In the genomic region with DNA sequence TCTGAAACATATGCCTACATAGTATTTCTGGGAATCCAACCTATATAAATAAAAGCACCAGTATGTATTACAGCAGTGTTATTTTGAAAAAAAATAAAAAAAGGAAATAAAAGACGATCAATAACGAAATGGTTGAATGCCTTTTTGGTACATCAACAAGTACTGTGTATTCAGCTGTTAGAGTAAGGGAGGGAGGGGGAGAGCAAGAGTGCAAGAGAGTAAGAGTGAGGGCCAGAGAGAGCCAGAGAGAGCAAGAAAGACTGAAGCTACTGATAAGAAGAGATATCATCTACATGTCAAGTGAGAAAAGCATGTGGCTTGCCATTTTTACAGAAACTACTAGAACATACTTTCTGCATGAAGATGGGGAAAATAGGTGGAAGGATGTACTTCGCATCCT, we compare ENCODE assay signal across 9 cellular contexts. TPM values are rescaled to one million over a fixed set of nuclear protein-coding genes. Genes with fewer than 3 reads are reported as not detected.
DNase-seq lines count a peak whose midpoint lies in the region; ATAC-seq, FAIRE-seq and TF ChIP-seq lines count a peak whose summit lies in the region.
"Had no signal": no experiment of that assay in that cellular context is flagged by ENCODE, and none has a peak within 500 bp of the region (broad histone marks: within the 10 kb centered on the region; RNA-seq: fewer than 3 reads in every experiment).

No MANE protein-coding gene starts in this region.

- no peak for FAIRE-seq in GM12892 (lab: Jason Lieb, UNC)

- peak overlapping the region; percentile 44 for H3K4me3 Mint-ChIP-seq in CD8-positive, alpha-beta T cell
- peak overlapping the region; percentile 97 for H3K4me3 Mint-ChIP-seq in HFFc6

- peaks cover 3% of the 10 kb centered on the region for H3K36me3 Mint-ChIP-seq in CD8-positive, alpha-beta T cell
- no peaks in the 10 kb centered on the region for H3K36me3 Mint-ChIP-seq in HFFc6 (ENCODE audit: low read depth)

- no peaks in the 10 kb centered on the region for H3K27me3 ChIP-seq in CD8-positive, alpha-beta T cell (ENCODE audit: insufficient read depth, low read length)
- H3K27me3 ChIP-seq: adrenal gland had no signal

- CTCF ChIA-PET in CD8-positive, alpha-beta T cell (lab: Charles Lee) = no interaction called here

- no peaks in the 10 kb centered on the region for H3K36me3 ChIP-seq in CD8-positive, alpha-beta T cell (ENCODE audit: insufficient read depth, low read length)
- H3K36me3 ChIP-seq: adrenal gland had no signal

- H3K27ac Mint-ChIP-seq in CD8-positive, alpha-beta T cell = no peak overlapping the region
- H3K27ac Mint-ChIP-seq in HFFc6 = peak overlapping the region; percentile 12; the same call in 1 of the 2 replicates

- no peak for TF ChIP-seq CTCF in CD8-positive, alpha-beta T cell (IDR thresholded peaks at IDR 0.05)
- TF ChIP-seq CTCF in HFFc6 (IDR thresholded peaks at IDR 0.05) (no peak), foreskin fibroblast (IDR thresholded peaks at IDR 0.05; ENCODE audit: low read depth, low read length) (no peak)

- intact Hi-C loops in CD8-positive, alpha-beta T cell (cut with DNase I, micrococcal nuclease) = no loop called here

- peaks cover 8% of the 10 kb centered on the region for H3K4me1 ChIP-seq in CD8-positive, alpha-beta T cell (ENCODE audit: insufficient read depth, low read length)
- H3K4me1 ChIP-seq: adrenal gland had no signal

- H3K9me3 ChIP-seq in CD8-positive, alpha-beta T cell (ENCODE audit: low read length) = no peaks in the 10 kb centered on the region
- H3K9me3 ChIP-seq: adrenal gland had no signal

- ATAC-seq in CD8-positive, alpha-beta T cell = no peak
- no peak for ATAC-seq in HG02885 (IDR thresholded peaks at IDR 0.05; ENCODE audit: poor library complexity, unreplicated experiment)

- no peaks in the 10 kb centered on the region for H3K27me3 Mint-ChIP-seq in CD8-positive, alpha-beta T cell (ENCODE audit: low read depth)
- H3K27me3 Mint-ChIP-seq in HFFc6 (ENCODE audit: insufficient read depth) = no peaks in the 10 kb centered on the region

- no peak overlapping the region for H3K27ac ChIP-seq in CD8-positive, alpha-beta T cell (ENCODE audit: low read depth, low read length)
- H3K27ac ChIP-seq: adrenal gland had no signal

- TF ChIP-seq POLR2A in GM12892 (IDR thresholded peaks at IDR 0.05; ENCODE audit: low read depth, low read length) = no peak

- POLR2A ChIA-PET in CD8-positive, alpha-beta T cell (lab: Charles Lee) = no interaction called here

- no peaks in the 10 kb centered on the region for H3K9me3 Mint-ChIP-seq in CD8-positive, alpha-beta T cell
- H3K9me3 Mint-ChIP-seq in HFFc6 = no peaks in the 10 kb centered on the region

- H3K4me3 ChIP-seq in CD8-positive, alpha-beta T cell (ENCODE audit: low read depth, low read length) = no peak overlapping the region
- H3K4me3 ChIP-seq in foreskin fibroblast (ENCODE audit: low read depth in 1 of 2, low read length in 2 of 2) = peak overlapping the region; percentile 57 to 81

- no peak for DNase-seq in CD8-positive, alpha-beta T cell
- no peak for DNase-seq in HFFc6
- peak; percentile 1 for DNase-seq in RPMI7951 (ENCODE audit: low read depth)
- DNase-seq in foreskin fibroblast = peak in 1 of 2 donors; percentile 6
- DNase-seq in SKM-1 (lab: John Stamatoyannopoulos, UW; ENCODE audit: unreplicated experiment) = no peak
- DNase-seq in GM12892 (ENCODE audit: insufficient read length) = no peak
- DNase-seq in AML-193 (lab: John Stamatoyannopoulos, UW) = no peak
- DNase-seq: adrenal gland had no signal

- H3K4me1 Mint-ChIP-seq in CD8-positive, alpha-beta T cell (ENCODE audit: low read depth) = peaks cover 26% of the 10 kb centered on the region
- H3K4me1 Mint-ChIP-seq in HFFc6 (ENCODE audit: low read depth) = peaks cover 15% of the 10 kb centered on the region

RNA-seq across cellular contexts. Expression of a gene that starts 1.8 kb away (rescaled TPM):
- 1 to 10 TPM; 1.0 to 1.3 TPM for total RNA-seq in CD8-positive, alpha-beta T cell
- 1 to 10 TPM; 3.5 to 6.5 (median 6.0) TPM for total RNA-seq in HFFc6 (2021; fragmentation: NEBNext Ultra II Directional; extraction: Animal tissue kit (Norgen Biotek cat#: 25700))
- total RNA-seq in RPMI7951 (2014; rRNA removed; shearing (Covaris generic)) = 18.5 and 23.6 TPM in 2 replicates
- polyA plus RNA-seq in GM12892 (2012; ENCODE audit: missing spikeins) = 4.9 TPM
